1 cellular context compared by ENCODE assay signal in genomic region chr16:85923153-85924021, GRCh38.
TF ChIP-seq lines count a peak whose summit lies in the region.

No MANE protein-coding gene starts in this region.

TF ChIP-seq in GM12891, 5 proteins besides CTCF, POLR2A, EP300 and RAD21:
- TF ChIP-seq TAF1 (IDR thresholded peaks at IDR 0.05; ENCODE audit: low read depth, low read length), result no peak
- peak; percentile 21; the same call in 1 of the 2 replicates for TF ChIP-seq POU2F2 (IDR thresholded peaks at IDR 0.05; ENCODE audit: low read depth, low read length)
- TF ChIP-seq POLR2AphosphoS5 (IDR thresholded peaks at IDR 0.05; ENCODE audit: low read depth, low read length), result peak; percentile 80
